In the genomic region with DNA sequence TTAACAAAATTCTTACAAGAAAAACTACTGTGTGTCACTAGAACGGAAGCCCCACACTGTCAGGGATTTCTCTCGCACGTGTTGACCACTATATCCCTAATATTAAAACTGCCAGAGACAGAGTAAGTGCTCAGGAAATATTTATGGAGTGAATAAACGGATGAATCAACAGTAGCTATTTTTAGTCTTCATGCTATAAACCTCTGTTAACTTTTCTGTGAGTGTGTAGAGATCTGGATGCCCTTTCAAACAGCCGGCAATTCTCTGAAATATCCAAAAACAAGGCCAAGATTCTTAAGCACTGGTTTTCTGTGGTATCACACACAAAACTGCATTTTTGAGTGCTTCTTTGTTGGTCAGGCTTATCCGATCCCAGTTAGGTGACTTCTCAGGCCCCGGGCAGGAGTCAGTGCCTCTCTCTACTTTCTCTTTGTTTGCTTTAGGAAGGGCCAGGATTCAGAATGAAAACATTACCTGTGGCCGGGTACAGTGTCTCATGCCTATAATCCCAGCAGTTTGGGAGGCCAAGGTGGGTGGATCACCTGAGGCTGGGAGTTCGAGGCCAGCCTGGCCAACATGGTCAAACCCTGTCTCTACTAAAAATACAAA, we compare ENCODE assay signal across 11 cellular contexts. TPM values are rescaled to one million over a fixed set of nuclear protein-coding genes. Genes with fewer than 3 reads are reported as not detected.
DNase-seq lines count a peak whose midpoint lies in the region; TF ChIP-seq lines count a peak whose summit lies in the region.
"Had no signal": no experiment of that assay in that cellular context is flagged by ENCODE, and none has a peak within 500 bp of the region (broad histone marks: within the 10 kb centered on the region; RNA-seq: fewer than 3 reads in every experiment).

No MANE protein-coding gene starts in this region.

- no peak for TF ChIP-seq CTCF in 22Rv1 (IDR thresholded peaks at IDR 0.05)
- TF ChIP-seq CTCF in GM13977 (IDR thresholded peaks at IDR 0.05; ENCODE audit: extremely low read depth, insufficient read depth, missing control alignments) = no peak

- WGBS in mesodermal cell (ENCODE audit: insufficient coverage in 2 of 2), 2 experiments = 80 to 93% methylated on average over 2 of the region's 9 CpGs

- H3K36me3 Mint-ChIP-seq in immature natural killer cell = no peaks in the 10 kb centered on the region

- H3K27ac ChIP-seq in 22Rv1 (peak overlapping the region; percentile 80), mesodermal cell (ENCODE audit: low read depth, low read length, severe bottlenecking) (peak overlapping the region; percentile 66), caudate nucleus (ENCODE audit: low read depth, low read length) (no peak overlapping the region)

- H3K36me3 ChIP-seq in mesodermal cell (ENCODE audit: control insufficient read depth, insufficient read depth, low read length) = no peaks in the 10 kb centered on the region

- no peak overlapping the region for H3K4me3 Mint-ChIP-seq in immature natural killer cell
- H3K4me3 Mint-ChIP-seq: neural crest cell; stimulated activated naive CD8-positive, alpha-beta T cell treated with anti-CD3 and anti-CD28 coated beads, Interleukin-15, Interleukin-2, amounts not matched to agents 100 ng/mL and 50 ng/mL, for 24 hours had no signal

- peaks cover 0 to 4% (median 0%) of the 10 kb centered on the region in 3 donors for H3K27me3 Mint-ChIP-seq in immature natural killer cell (ENCODE audit: low read depth in 3 of 3)

- H3K4me1 ChIP-seq in mesodermal cell (ENCODE audit: control insufficient read depth, insufficient read depth, low read length, poor library complexity, severe bottlenecking) = peaks cover 7% of the 10 kb centered on the region

- H3K4me1 Mint-ChIP-seq in immature natural killer cell = peaks cover 5 to 6% of the 10 kb centered on the region in 2 donors

- no peak overlapping the region for H3K27ac Mint-ChIP-seq in immature natural killer cell
- H3K27ac Mint-ChIP-seq: stimulated activated naive CD8-positive, alpha-beta T cell treated with anti-CD3 and anti-CD28 coated beads, Interleukin-15, Interleukin-2, amounts not matched to agents 100 ng/mL and 50 ng/mL, for 24 hours had no signal

- in situ Hi-C loops in GM13977 (cut with MboI; ENCODE audit: low pct_unique_long_range_greater_than_20kb, low sequenced_read_pairs, unreplicated experiment) = no loop called here

- H3K9me3 ChIP-seq in mesodermal cell (ENCODE audit: control insufficient read depth, low read length) = no peaks in the 10 kb centered on the region

- peak; percentile 86 for DNase-seq in LHCN-M2 (ENCODE audit: low read depth)
- DNase-seq in dermis blood vessel endothelial cell = peak; percentile 78
- DNase-seq in immature natural killer cell = no peak
- DNase-seq in GM13977 (ENCODE audit: low spot score) = no peak
- DNase-seq in caudate nucleus (lab: John Stamatoyannopoulos, UW) = no peak
- DNase-seq in NCI-H446 (lab: John Stamatoyannopoulos, UW) = no peak
- DNase-seq: anterior cingulate cortex had no signal

- no peaks in the 10 kb centered on the region for H3K9me3 Mint-ChIP-seq in immature natural killer cell
- H3K9me3 Mint-ChIP-seq: neural crest cell; stimulated activated naive CD8-positive, alpha-beta T cell treated with anti-CD3 and anti-CD28 coated beads, Interleukin-15, Interleukin-2, amounts not matched to agents 100 ng/mL and 50 ng/mL, for 24 hours had no signal

- H3K4me3 ChIP-seq in mesodermal cell (ENCODE audit: extremely low read depth, insufficient read depth, low read length, poor library complexity, severe bottlenecking) = no peak overlapping the region

RNA-seq across cellular contexts. Expression of gene ATP9A, which starts 15.7 kb away (rescaled TPM):
- total RNA-seq in LHCN-M2 (2014; rRNA removed) (1.8 and 2.0 TPM in 2 replicates), dermis blood vessel endothelial cell (39.7 and 53.3 TPM in 2 replicates)
- 7.6 TPM for polyA plus RNA-seq in LHCN-M2 (2012)
- polyA plus RNA-seq in mesodermal cell (2013, experiment 1 of 2) = 8.6 TPM
- 7.2 TPM for polyA plus RNA-seq in mesodermal cell (2013, experiment 2 of 2)
- 1 to 10 TPM in 2 of 3 donors, under 1 TPM in 1; 0.82 to 2.8 (median 1.2) TPM for polyA plus RNA-seq in immature natural killer cell

RNA-seq across cellular contexts. Expression of gene SALL4, which starts 49.9 kb away (rescaled TPM):
- not detected in 2 replicates for total RNA-seq in LHCN-M2 (2014; rRNA removed)
- 0.04 TPM for polyA plus RNA-seq in LHCN-M2 (2012)
- total RNA-seq in dermis blood vessel endothelial cell = under 0.01 and 0.14 TPM in 2 replicates
- 44.4 TPM for polyA plus RNA-seq in mesodermal cell (2013, experiment 1 of 2)
- 39.6 TPM for polyA plus RNA-seq in mesodermal cell (2013, experiment 2 of 2)
- under 1 TPM in 1 of 3 donors, not detected in 2; 0.08 TPM for polyA plus RNA-seq in immature natural killer cell

Comparison
In these comparisons a context has a peak if more than half of its experiments do, and no peak if none do; other contexts are left out.
1. DNase-seq: peak in LHCN-M2 (single experiment) and dermis blood vessel endothelial cell (single experiment); none in immature natural killer cell (0 of 3), GM13977 (single experiment), caudate nucleus (0 of 61) and NCI-H446 (0 of 2).
2. RNA of gene ATP9A, which starts 15.7 kb away (total RNA-seq): 39.7 to 53.3 TPM in dermis blood vessel endothelial cell; 1.8 to 2.0 TPM in LHCN-M2; every median in the first group is over 10 times any median in the second.